ENCODE assay signal across 23 cellular contexts in the genomic region with DNA sequence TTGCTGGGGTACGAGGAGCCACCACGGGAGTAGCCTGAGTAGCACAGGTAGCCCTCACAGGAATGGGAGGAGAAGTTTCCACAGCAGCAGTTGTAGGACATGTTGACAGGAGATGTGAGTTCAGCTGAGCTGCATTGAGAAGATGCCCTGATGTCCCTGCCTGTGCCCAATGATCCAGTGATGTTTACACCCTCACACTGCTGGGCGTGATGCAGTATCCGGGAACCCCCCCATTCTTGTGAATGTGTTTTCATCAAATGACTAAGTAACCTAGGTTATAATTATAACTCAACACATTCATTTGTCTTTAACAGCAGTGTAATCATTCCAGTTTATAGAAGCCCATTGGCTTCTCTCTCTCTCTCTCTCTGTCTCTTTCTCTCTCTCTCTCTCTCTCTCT. TPM values are rescaled to one million over a fixed set of nuclear protein-coding genes. Genes with fewer than 3 reads are reported as not detected.
DNase-seq lines count a peak whose midpoint lies in the region; ATAC-seq, FAIRE-seq and TF ChIP-seq lines count a peak whose summit lies in the region.
"Had no signal": no experiment of that assay in that cellular context is flagged by ENCODE, and none has a peak within 500 bp of the region (broad histone marks: within the 10 kb centered on the region; RNA-seq: fewer than 3 reads in every experiment).

Gene KRTAP23-1, minus strand, starts transcription at position 101 of the 400 bp plus-strand sequence. Its CDS starts 0 bp downstream, at position 101.

- DNase-seq in GM23338 (ENCODE audit: low spot score) = no peak
- no peak for DNase-seq in IMR-90
- no peak for DNase-seq in H1 (ENCODE audit: low read depth in 1 of 2, low spot score in 2 of 2)
- no peak for DNase-seq in RCC 7860 (ENCODE audit: low spot score)
- no peak for DNase-seq in KBM-7
- DNase-seq in cortex of kidney (lab: John Stamatoyannopoulos, UW) = no peak
- DNase-seq: CD4-positive, CD25-positive, alpha-beta regulatory T cell; DMS153; KG1; MG63; NCI-H1105 treated with DMSO at 0.1 percent for 48 hours; NCI-H1930; NCI-H2107; NCI-H526; SHP77 had no signal

- H2AK5ac ChIP-seq in IMR-90 (ENCODE audit: low read depth, low read length) (no peak within 1 kb of the TSS), H1 (ENCODE audit: low read depth, low read length) (no peak within 1 kb of the TSS)

- BruUV-seq in IMR-90 (replicated peaks; lab: Mats Ljungman, UMichigan) = no TSS peak

- H3K18ac ChIP-seq in IMR-90 (ENCODE audit: low read depth, low read length) = no peak within 1 kb of the TSS
- no peak within 1 kb of the TSS for H3K18ac ChIP-seq in H1 (ENCODE audit: extremely low read depth, low read length)

- CTCF ChIA-PET in IMR-90 (lab: Yijun Ruan, JAX) = no interaction called here
- CTCF ChIA-PET in H1 (lab: Charles Lee; ENCODE audit: partially characterized antibody) = interaction anchor here (0.6 to 1.7 kb wide), 4 partner anchors 60 to 721 kb away, joined by 3 to 8 read pairs (median 4); no protein-coding TSS in a partner anchor

- H3K36me3 ChIP-seq in GM23338 (ENCODE audit: insufficient read depth) (no peaks in the 10 kb centered on the region), IMR-90 (ENCODE audit: control insufficient read depth, insufficient read depth, low read length) (no peaks in the 10 kb centered on the region), H1 (ENCODE audit: control insufficient read depth in 2 of 4, insufficient read depth in 4 of 4, low read length in 3 of 4) (no peaks in the 10 kb centered on the region), subcutaneous abdominal adipose tissue (ENCODE audit: control insufficient read depth in 5 of 5, insufficient read depth in 5 of 5, low read length in 5 of 5) (no peaks in the 10 kb centered on the region)
- H3K36me3 ChIP-seq: BLaER1, MG63 had no signal

- H2BK120ac ChIP-seq in IMR-90 (ENCODE audit: low read depth, low read length) (no peak within 1 kb of the TSS), H1 (replicated peaks; ENCODE audit: low read depth, low read length) (no peak within 1 kb of the TSS)

- H4K5ac ChIP-seq in IMR-90 (ENCODE audit: low read depth, low read length) (no peak within 1 kb of the TSS), H1 (ENCODE audit: insufficient read length, low read depth, low read length) (no peak within 1 kb of the TSS)

- intact Hi-C loops in IMR-90 (cut with micrococcal nuclease) = no loop called here

- H3K79me1 ChIP-seq in IMR-90 (ENCODE audit: low read depth in 1 of 2, low read length in 2 of 2) (no peaks in the 10 kb centered on the region), H1 (ENCODE audit: low read depth, low read length) (no peaks in the 10 kb centered on the region)

- peaks cover 8% of the 10 kb centered on the region; the same call in 2 of the 3 replicates for H3K36me3 Mint-ChIP-seq in GM23338 (ENCODE audit: low read depth)
- H3K36me3 Mint-ChIP-seq: CD4-positive, CD25-positive, alpha-beta regulatory T cell had no signal

- peaks cover 2% of the 10 kb centered on the region; the same call in 1 of the 2 replicates for H3K9me2 ChIP-seq in GM23338 (ENCODE audit: insufficient read depth)

- no peaks in the 10 kb centered on the region for H3F3A ChIP-seq in GM23338 (replicated peaks; ENCODE audit: low read depth)

- no peak within 1 kb of the TSS for H4K8ac ChIP-seq in IMR-90 (ENCODE audit: low read depth in 2 of 2, low read length in 2 of 2)
- H4K8ac ChIP-seq in H1 (ENCODE audit: extremely low read depth, insufficient read depth, low read length) = no peak within 1 kb of the TSS

- peaks cover 5% of the 10 kb centered on the region for H3K27me3 Mint-ChIP-seq in GM23338 (ENCODE audit: insufficient read depth, low read depth, poor library complexity)
- H3K27me3 Mint-ChIP-seq: CD4-positive, CD25-positive, alpha-beta regulatory T cell had no signal

- no peak within 1 kb of the TSS for H3K14ac ChIP-seq in IMR-90 (replicated peaks; ENCODE audit: low read depth, low read length)
- no peak within 1 kb of the TSS for H3K14ac ChIP-seq in H1 (ENCODE audit: insufficient read length)

- H3K9ac ChIP-seq in IMR-90 (ENCODE audit: low read depth, low read length) (no peak within 1 kb of the TSS), H1 (replicated peaks in 1 of 4; ENCODE audit: extremely low read depth in 1 of 4, low read depth in 3 of 4, low read length in 3 of 4) (no peak within 1 kb of the TSS), subcutaneous abdominal adipose tissue (ENCODE audit: low read length in 5 of 5) (no peak within 1 kb of the TSS)
- H3K9ac ChIP-seq: BLaER1 had no signal

- H2BK5ac ChIP-seq in IMR-90 (ENCODE audit: low read depth, low read length, poor library complexity, severe bottlenecking) (no peak within 1 kb of the TSS), H1 (ENCODE audit: low read depth, low read length) (no peak within 1 kb of the TSS)

- no peaks in the 10 kb centered on the region for H3K9me1 ChIP-seq in IMR-90 (ENCODE audit: insufficient read depth, low read length)

- ATAC-seq in GM23338 = no peak
- no peak for ATAC-seq in IMR-90 (ENCODE audit: low read depth)

- peaks cover 8% of the 10 kb centered on the region; the same call in 1 of the 3 replicates for H3K9me3 Mint-ChIP-seq in GM23338

- no peak for FAIRE-seq in H1 (lab: Jason Lieb, UNC)
- no peak for FAIRE-seq in RCC 7860 (lab: Jason Lieb, UNC)
- FAIRE-seq: A204.1 had no signal

- no peaks in the 10 kb centered on the region for H4K20me1 ChIP-seq in GM23338 (replicated peaks; ENCODE audit: insufficient read depth)
- no peaks in the 10 kb centered on the region for H4K20me1 ChIP-seq in IMR-90 (ENCODE audit: insufficient read depth, low read length)
- H4K20me1 ChIP-seq in H1 (replicated peaks in 1 of 2; ENCODE audit: control insufficient read depth in 1 of 2, insufficient read depth in 2 of 2, low read length in 2 of 2) = no peaks in the 10 kb centered on the region
- H4K20me1 ChIP-seq: BLaER1 had no signal

- H3K56ac ChIP-seq in IMR-90 (ENCODE audit: extremely low read depth, insufficient read depth, low read length) = no peak within 1 kb of the TSS
- H3K56ac ChIP-seq in H1 (replicated peaks; ENCODE audit: insufficient read length, low read depth, low read length) = no peak within 1 kb of the TSS

- peaks cover 15% of the 10 kb centered on the region for H3K9me3 ChIP-seq in IMR-90 (ENCODE audit: control insufficient read depth, insufficient read depth, low read length)
- H3K9me3 ChIP-seq in H1 (ENCODE audit: insufficient read depth in 2 of 2, low read depth in 1 of 2, low read length in 1 of 2) = no peaks in the 10 kb centered on the region
- peaks cover 0 to 3% (median 0%) of the 10 kb centered on the region in 5 donors for H3K9me3 ChIP-seq in subcutaneous abdominal adipose tissue (ENCODE audit: control insufficient read depth in 5 of 5, low read length in 5 of 5)
- H3K9me3 ChIP-seq: MG63 had no signal

- H2AFZ ChIP-seq in GM23338 = 0 out of 2 replicates have a peak within 1 kb of the TSS, but pooled peaks have one; percentile 23
- peak within 1 kb of the TSS; percentile 14 for H2AFZ ChIP-seq in IMR-90 (replicated peaks; ENCODE audit: low read length, poor library complexity)
- H2AFZ ChIP-seq in H1 (ENCODE audit: low read length) = 0 out of 2 replicates have a peak within 1 kb of the TSS, but pooled peaks have one; percentile 12

- H3K27ac Mint-ChIP-seq in GM23338 = peak within 1 kb of the TSS; percentile 42; the same call in 1 of the 2 replicates
- H3K27ac Mint-ChIP-seq: CD4-positive, CD25-positive, alpha-beta regulatory T cell had no signal

- TF ChIP-seq RAD21 in IMR-90 (IDR thresholded peaks at IDR 0.05; ENCODE audit: low read length) = no peak
- TF ChIP-seq RAD21 in H1 (IDR thresholded peaks at IDR 0.05 in 1 of 2, conservative IDR thresholded peaks at IDR 0.05 in 1 of 2; ENCODE audit: low read depth in 2 of 2, low read length in 2 of 2) = no peak

- no CpG with 5 or more reads among the region's 4 CpGs for WGBS in IMR-90 (ENCODE audit: extremely low coverage in 2 of 2, insufficient read length in 1 of 2), 2 experiments
- 96% methylated on average over 4 of the region's 4 CpGs; no CpG with 5 or more reads in 1 of the 2 experiments for WGBS in H1 (ENCODE audit: extremely low coverage in 1 of 2, insufficient coverage in 1 of 2, insufficient read length in 1 of 2, insufficient replicate concordance in 2 of 2, low coverage in 1 of 2, low lambda C conversion rate in 2 of 2, missing lambda C conversion rate in 1 of 2), 2 experiments

- H3K23ac ChIP-seq in IMR-90 (ENCODE audit: low read depth, low read length) (no peak within 1 kb of the TSS), H1 (ENCODE audit: insufficient read length) (no peak within 1 kb of the TSS)

- dilution Hi-C loops in IMR-90 (cut with HindIII; ENCODE audit: low sequenced_read_pairs, unreplicated experiment) = no loop called here

- no peaks in the 10 kb centered on the region for H3K23me2 ChIP-seq in H1 (ENCODE audit: low read depth, low read length)

- H2BK20ac ChIP-seq in IMR-90 (ENCODE audit: low read depth, low read length) = no peak within 1 kb of the TSS
- no peak within 1 kb of the TSS for H2BK20ac ChIP-seq in H1 (ENCODE audit: low read length)

- POLR2A ChIA-PET in IMR-90 (lab: Charles Lee; ENCODE audit: unreplicated experiment) = no interaction called here
- POLR2A ChIA-PET in H1 (lab: Charles Lee; ENCODE audit: partially characterized antibody) = no interaction called here

- H3K4ac ChIP-seq in IMR-90 (ENCODE audit: low read depth, low read length) (no peak within 1 kb of the TSS), H1 (replicated peaks; ENCODE audit: insufficient read length, low read depth, low read length) (no peak within 1 kb of the TSS)

- TF ChIP-seq CTCF in GM23338 (conservative IDR thresholded peaks at IDR 0.05; ENCODE audit: low read depth in 2 of 2) (no peak), IMR-90 (conservative IDR thresholded peaks at IDR 0.05; ENCODE audit: low read depth, low read length) (no peak), H1 (IDR thresholded peaks at IDR 0.05; ENCODE audit: control extremely low read depth in 1 of 3, insufficient read depth in 1 of 3, low read depth in 1 of 3, low read length in 3 of 3) (no peak)

- in situ Hi-C loops in IMR-90 (cut with MboI; ENCODE audit: low sequenced_read_pairs) (no loop called here), KBM-7 (cut with MboI; ENCODE audit: low pct_unique_long_range_greater_than_20kb, low sequenced_read_pairs) (no loop called here)

- H2AK9ac ChIP-seq in IMR-90 (replicated peaks; ENCODE audit: low read depth, low read length, poor library complexity) = no peak within 1 kb of the TSS

- TF ChIP-seq POLR2A in IMR-90 (IDR thresholded peaks at IDR 0.05; ENCODE audit: low read depth, low read length) (no peak), H1 (IDR thresholded peaks at IDR 0.05; ENCODE audit: control extremely low read depth in 1 of 2, low read depth in 2 of 2, low read length in 2 of 2) (no peak)

- H3K4me3 ChIP-seq in GM23338 (no peak within 1 kb of the TSS), IMR-90 (ENCODE audit: insufficient read depth, low read depth, low read length) (no peak within 1 kb of the TSS), H1 (ENCODE audit: extremely low read depth in 1 of 4, insufficient read depth in 2 of 4, low read depth in 3 of 4, low read length in 4 of 4) (no peak within 1 kb of the TSS), subcutaneous abdominal adipose tissue (ENCODE audit: low read depth in 1 of 5, low read length in 5 of 5) (no peak within 1 kb of the TSS)
- H3K4me3 ChIP-seq: BLaER1, MG63 had no signal

- no peak within 1 kb of the TSS for H2BK15ac ChIP-seq in IMR-90 (ENCODE audit: low read depth, low read length)
- no peak within 1 kb of the TSS; the same call in 1 of the 2 replicates for H2BK15ac ChIP-seq in H1 (ENCODE audit: low read length)

- no peak for TF ChIP-seq EP300 in H1 (IDR thresholded peaks at IDR 0.05; ENCODE audit: borderline replicate concordance in 1 of 2, low read depth in 2 of 2, low read length in 2 of 2)

- no peak within 1 kb of the TSS for H2BK12ac ChIP-seq in H1 (ENCODE audit: low read depth, low read length)

- H3K27me3 ChIP-seq in GM23338 (ENCODE audit: insufficient read depth) (no peaks in the 10 kb centered on the region), IMR-90 (ENCODE audit: control insufficient read depth, insufficient read depth, low read length) (no peaks in the 10 kb centered on the region), H1 (replicated peaks in 1 of 4; ENCODE audit: control insufficient read depth in 3 of 4, extremely low read depth in 1 of 4, insufficient read depth in 3 of 4, low read length in 3 of 4) (no peaks in the 10 kb centered on the region), subcutaneous abdominal adipose tissue (ENCODE audit: control insufficient read depth in 5 of 5, insufficient read depth in 4 of 5, low read length in 5 of 5) (no peaks in the 10 kb centered on the region)
- H3K27me3 ChIP-seq: BLaER1, MG63 had no signal

- H3K4me2 ChIP-seq in GM23338 (peak within 1 kb of the TSS; percentile 15; the same call in 1 of the 2 replicates), IMR-90 (ENCODE audit: low read depth, low read length) (no peak within 1 kb of the TSS), H1 (ENCODE audit: insufficient read depth in 1 of 2, low read depth in 2 of 2, low read length in 2 of 2) (no peak within 1 kb of the TSS; a peak in 1 of 4 replicates)
- H3K4me2 ChIP-seq: BLaER1 had no signal

- peaks cover 17% of the 10 kb centered on the region for H3K4me1 Mint-ChIP-seq in GM23338
- H3K4me1 Mint-ChIP-seq: CD4-positive, CD25-positive, alpha-beta regulatory T cell had no signal

- H3K4me1 ChIP-seq in GM23338 (ENCODE audit: insufficient read depth) = peaks cover 16% of the 10 kb centered on the region
- no peaks in the 10 kb centered on the region for H3K4me1 ChIP-seq in IMR-90 (ENCODE audit: control insufficient read depth, insufficient read depth, low read length)
- peaks cover 0 to 2% (median 0%) of the 10 kb centered on the region in 4 experiments; a peak in 2 of 7 replicates for H3K4me1 ChIP-seq in H1 (replicated peaks in 1 of 4; ENCODE audit: control insufficient read depth in 3 of 4, insufficient read depth in 4 of 4, low read length in 3 of 4)
- peaks cover 0 to 26% (median 7%) of the 10 kb centered on the region in 5 donors for H3K4me1 ChIP-seq in subcutaneous abdominal adipose tissue (ENCODE audit: control insufficient read depth in 5 of 5, insufficient read depth in 5 of 5, low read length in 5 of 5)
- H3K4me1 ChIP-seq: BLaER1 had no signal

- no peak within 1 kb of the TSS for H3K27ac ChIP-seq in GM23338 (ENCODE audit: low read depth)
- no peak within 1 kb of the TSS for H3K27ac ChIP-seq in IMR-90 (ENCODE audit: insufficient read depth, low read length)
- no peak within 1 kb of the TSS for H3K27ac ChIP-seq in H1 (ENCODE audit: low read depth, low read length)
- peak within 1 kb of the TSS; percentile 15 for H3K27ac ChIP-seq in subcutaneous abdominal adipose tissue (ENCODE audit: low read depth, low read length)
- H3K27ac ChIP-seq: BLaER1, RWPE1 had no signal

- H3K4me3 Mint-ChIP-seq in GM23338 = no peak within 1 kb of the TSS
- H3K4me3 Mint-ChIP-seq: CD4-positive, CD25-positive, alpha-beta regulatory T cell had no signal

- H4K91ac ChIP-seq in IMR-90 (ENCODE audit: insufficient read depth, low read depth, low read length) (no peak within 1 kb of the TSS), H1 (replicated peaks; ENCODE audit: insufficient read length, low read length) (no peak within 1 kb of the TSS)

- no peaks in the 10 kb centered on the region for H3K79me2 ChIP-seq in GM23338 (replicated peaks; ENCODE audit: insufficient read depth)
- no peaks in the 10 kb centered on the region for H3K79me2 ChIP-seq in H1 (ENCODE audit: control insufficient read depth in 1 of 2, insufficient read depth in 2 of 2, low read length in 2 of 2)

RNA-seq across cellular contexts. Expression of gene KRTAP23-1, which starts in this region (rescaled TPM):
- total RNA-seq in GM23338 (2014; rRNA removed; shearing (Covaris generic)) = not detected in 2 replicates
- polyA plus RNA-seq in GM23338 (2016; fragmentation: Nextera tagmentation; extraction: Ambion mirVana) (not detected in 2 replicates), IMR-90 (2012; rRNA removed) (not detected in 2 replicates), H1 (2011; rRNA removed) (not detected in 2 replicates)
- total RNA-seq in IMR-90 (2012; rRNA removed) = not detected in 2 replicates
- not detected in 2 replicates for polyA plus RNA-seq in IMR-90 (2012; cell fraction: cytosol; rRNA removed)
- polyA plus RNA-seq in IMR-90 (2012; cell fraction: nucleus; rRNA removed; ENCODE audit: low replicate concordance) = not detected in 2 replicates
- not detected in 2 replicates for total RNA-seq in H1 (2021; fragmentation: NEBNext Ultra II Directional; extraction: Animal tissue kit (Norgen Biotek cat#: 25700))
- not detected for polyA plus RNA-seq in H1 (2011; cell fraction: cytosol; rRNA removed)
- polyA plus RNA-seq in H1 (2011; cell fraction: nucleus; rRNA removed) = not detected
- not detected in 4 replicates for polyA plus RNA-seq in H1 (2012, experiment 1 of 2)
- not detected for polyA plus RNA-seq in H1 (2012, experiment 2 of 2)
- polyA plus RNA-seq in H1 (2013, experiment 1 of 2) = not detected
- not detected for polyA plus RNA-seq in H1 (2013, experiment 2 of 2)
- not detected in 2 replicates for polyA minus RNA-seq in H1 (2011; rRNA and poly(A)+ RNA removed)
- not detected for polyA minus RNA-seq in H1 (2011; cell fraction: cytosol; rRNA and poly(A)+ RNA removed)
- polyA minus RNA-seq in H1 (2011; cell fraction: nucleus; rRNA and poly(A)+ RNA removed) = not detected
- total RNA-seq: CD4-positive, CD25-positive, alpha-beta regulatory T cell; H4; HT-29; SK-MEL-5 had no signal
- polyA plus RNA-seq: AG04450; CD4-positive, CD25-positive, alpha-beta regulatory T cell had no signal
